10 cellular contexts compared by ENCODE assay signal in the genomic region with DNA sequence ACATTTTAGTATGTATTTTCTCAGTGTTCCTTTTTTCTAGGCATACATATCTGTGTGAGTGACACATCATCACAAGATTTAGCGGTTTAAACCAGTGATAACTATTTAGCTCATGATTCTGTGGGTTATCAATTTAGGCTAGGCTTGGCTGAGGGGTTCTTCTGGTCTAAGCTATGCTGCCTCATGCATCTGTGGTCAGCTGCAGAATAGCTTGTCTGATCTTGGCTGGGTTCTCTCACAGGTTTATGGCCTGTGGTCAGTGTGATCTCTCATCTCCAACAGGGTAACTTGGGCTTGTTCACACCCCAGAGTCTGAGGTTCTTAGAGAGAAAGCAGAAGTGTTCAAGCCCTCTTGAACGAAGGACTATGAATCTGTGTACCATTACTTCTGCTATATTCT.
DNase-seq lines count a peak whose midpoint lies in the region; ATAC-seq and TF ChIP-seq lines count a peak whose summit lies in the region.
"Had no signal": no experiment of that assay in that cellular context is flagged by ENCODE, and none has a peak within 500 bp of the region (broad histone marks: within the 10 kb centered on the region; RNA-seq: fewer than 3 reads in every experiment).

No MANE protein-coding gene starts in this region.

- no peaks in the 10 kb centered on the region for H3K27me3 Mint-ChIP-seq in activated naive CD4-positive, alpha-beta T cell treated with anti-CD3 and anti-CD28 coated beads, Interleukin-2, amount 50 U/mL, for 24 hours
- no peaks in the 10 kb centered on the region for H3K27me3 Mint-ChIP-seq in activated naive CD4-positive, alpha-beta T cell treated with anti-CD3 and anti-CD28 coated beads, Interleukin-2, amount 10 ng/mL, durations not matched to agents 7 days and 5 days
- no peaks in the 10 kb centered on the region for H3K27me3 Mint-ChIP-seq in T-helper 2 cell treated with Interferon-gamma antibody and Interleukin-4, amounts not matched to agents 5 μg/mL and 100 μg/mL, for 36 hours (ENCODE audit: low read depth)
- no peaks in the 10 kb centered on the region for H3K27me3 Mint-ChIP-seq in stimulated activated naive B cell treated with anti-CD40 and anti-IgM and Interleukin-4, amounts not matched to agents 10 μg/mL and 1 μg/mL and 100 μg/mL, for 72 hours

- CTCF ChIA-PET in activated naive CD4-positive, alpha-beta T cell treated with anti-CD3 and anti-CD28 coated beads, Interleukin-2, amount 10 ng/mL, durations not matched to agents 7 days and 5 days (lab: Charles Lee): no interaction called here

- H3K27ac Mint-ChIP-seq in activated naive CD4-positive, alpha-beta T cell treated with anti-CD3 and anti-CD28 coated beads, Interleukin-2, amount 50 U/mL, for 24 hours: peak overlapping the region; percentile 65
- no peak overlapping the region for H3K27ac Mint-ChIP-seq in activated naive CD4-positive, alpha-beta T cell treated with anti-CD3 and anti-CD28 coated beads, Interleukin-2, amount 10 ng/mL, durations not matched to agents 7 days and 5 days
- H3K27ac Mint-ChIP-seq in T-helper 2 cell treated with Interferon-gamma antibody and Interleukin-4, amounts not matched to agents 5 μg/mL and 100 μg/mL, for 36 hours: peak overlapping the region; percentile 15
- peak overlapping the region; percentile 31 for H3K27ac Mint-ChIP-seq in stimulated activated naive B cell treated with anti-CD40 and anti-IgM and Interleukin-4, amounts not matched to agents 10 μg/mL and 1 μg/mL and 100 μg/mL, for 72 hours

- no peak for TF ChIP-seq CTCF in foreskin fibroblast (IDR thresholded peaks at IDR 0.05; ENCODE audit: low read depth, low read length)

- ATAC-seq in HG02970 (IDR thresholded peaks at IDR 0.05; ENCODE audit: low FRiP score, unreplicated experiment) (peak; percentile 44), HG03095 (IDR thresholded peaks at IDR 0.05; ENCODE audit: unreplicated experiment) (no peak), HG02840 (IDR thresholded peaks at IDR 0.05; ENCODE audit: low FRiP score, unreplicated experiment) (no peak)
- peak; percentile 61 to 79 for ATAC-seq in stimulated activated naive B cell treated with anti-CD40 and anti-IgM and Interleukin-4, amounts not matched to agents 10 μg/mL and 1 μg/mL and 100 μg/mL, for 72 hours (replicated peaks)

- no peak for DNase-seq in activated naive CD4-positive, alpha-beta T cell treated with anti-CD3 and anti-CD28 coated beads, Interleukin-2, amount 10 ng/mL, durations not matched to agents 7 days and 5 days
- no peak for DNase-seq in T-helper 2 cell treated with Interferon-gamma antibody and Interleukin-4, amounts not matched to agents 5 μg/mL and 100 μg/mL, for 36 hours (ENCODE audit: low spot score)
- no peak for DNase-seq in stimulated activated naive B cell treated with anti-CD40 and anti-IgM and Interleukin-4, amounts not matched to agents 10 μg/mL and 1 μg/mL and 100 μg/mL, for 72 hours
- DNase-seq in foreskin fibroblast: no peak
- DNase-seq: activated gamma-delta T cell, MM.1S had no signal

- no peak overlapping the region for H3K4me3 ChIP-seq in foreskin fibroblast (ENCODE audit: low read depth in 1 of 2, low read length in 2 of 2)

- H3K4me3 Mint-ChIP-seq in activated naive CD4-positive, alpha-beta T cell treated with anti-CD3 and anti-CD28 coated beads, Interleukin-2, amount 50 U/mL, for 24 hours: no peak overlapping the region
- no peak overlapping the region for H3K4me3 Mint-ChIP-seq in activated naive CD4-positive, alpha-beta T cell treated with anti-CD3 and anti-CD28 coated beads, Interleukin-2, amount 10 ng/mL, durations not matched to agents 7 days and 5 days
- H3K4me3 Mint-ChIP-seq in T-helper 2 cell treated with Interferon-gamma antibody and Interleukin-4, amounts not matched to agents 5 μg/mL and 100 μg/mL, for 36 hours: no peak overlapping the region
- no peak overlapping the region for H3K4me3 Mint-ChIP-seq in stimulated activated naive B cell treated with anti-CD40 and anti-IgM and Interleukin-4, amounts not matched to agents 10 μg/mL and 1 μg/mL and 100 μg/mL, for 72 hours

- H3K4me1 Mint-ChIP-seq in activated naive CD4-positive, alpha-beta T cell treated with anti-CD3 and anti-CD28 coated beads, Interleukin-2, amount 50 U/mL, for 24 hours: peaks cover 45% of the 10 kb centered on the region
- peaks cover 14% of the 10 kb centered on the region for H3K4me1 Mint-ChIP-seq in activated naive CD4-positive, alpha-beta T cell treated with anti-CD3 and anti-CD28 coated beads, Interleukin-2, amount 10 ng/mL, durations not matched to agents 7 days and 5 days
- peaks cover 20% of the 10 kb centered on the region for H3K4me1 Mint-ChIP-seq in T-helper 2 cell treated with Interferon-gamma antibody and Interleukin-4, amounts not matched to agents 5 μg/mL and 100 μg/mL, for 36 hours (ENCODE audit: low read depth)
- peaks cover 22 to 38% of the 10 kb centered on the region in 2 donors for H3K4me1 Mint-ChIP-seq in stimulated activated naive B cell treated with anti-CD40 and anti-IgM and Interleukin-4, amounts not matched to agents 10 μg/mL and 1 μg/mL and 100 μg/mL, for 72 hours

- no peaks in the 10 kb centered on the region for H3K9me3 Mint-ChIP-seq in activated naive CD4-positive, alpha-beta T cell treated with anti-CD3 and anti-CD28 coated beads, Interleukin-2, amount 50 U/mL, for 24 hours
- peaks cover 2% of the 10 kb centered on the region for H3K9me3 Mint-ChIP-seq in activated naive CD4-positive, alpha-beta T cell treated with anti-CD3 and anti-CD28 coated beads, Interleukin-2, amount 10 ng/mL, durations not matched to agents 7 days and 5 days
- no peaks in the 10 kb centered on the region for H3K9me3 Mint-ChIP-seq in T-helper 2 cell treated with Interferon-gamma antibody and Interleukin-4, amounts not matched to agents 5 μg/mL and 100 μg/mL, for 36 hours
- H3K9me3 Mint-ChIP-seq in stimulated activated naive B cell treated with anti-CD40 and anti-IgM and Interleukin-4, amounts not matched to agents 10 μg/mL and 1 μg/mL and 100 μg/mL, for 72 hours: peaks cover 0 to 5% of the 10 kb centered on the region in 2 donors

- peaks cover 14% of the 10 kb centered on the region for H3K36me3 Mint-ChIP-seq in activated naive CD4-positive, alpha-beta T cell treated with anti-CD3 and anti-CD28 coated beads, Interleukin-2, amount 50 U/mL, for 24 hours
- peaks cover 42% of the 10 kb centered on the region for H3K36me3 Mint-ChIP-seq in activated naive CD4-positive, alpha-beta T cell treated with anti-CD3 and anti-CD28 coated beads, Interleukin-2, amount 10 ng/mL, durations not matched to agents 7 days and 5 days
- H3K36me3 Mint-ChIP-seq in T-helper 2 cell treated with Interferon-gamma antibody and Interleukin-4, amounts not matched to agents 5 μg/mL and 100 μg/mL, for 36 hours (ENCODE audit: low read depth): peaks cover 20% of the 10 kb centered on the region
- H3K36me3 Mint-ChIP-seq in stimulated activated naive B cell treated with anti-CD40 and anti-IgM and Interleukin-4, amounts not matched to agents 10 μg/mL and 1 μg/mL and 100 μg/mL, for 72 hours: peaks cover 40 to 50% of the 10 kb centered on the region in 2 donors

Comparison
In these comparisons a context has a peak if more than half of its experiments do, and no peak if none do; other contexts are left out.
1. ATAC-seq: peak in HG02970 (single experiment) and stimulated activated naive B cell treated with anti-CD40 and anti-IgM and Interleukin-4, amounts not matched to agents 10 μg/mL and 1 μg/mL and 100 μg/mL, for 72 hours (2 of 2); none in HG03095 (single experiment) and HG02840 (single experiment).